Comparison of ENCODE assay signal across 9 cellular contexts in the genomic region with DNA sequence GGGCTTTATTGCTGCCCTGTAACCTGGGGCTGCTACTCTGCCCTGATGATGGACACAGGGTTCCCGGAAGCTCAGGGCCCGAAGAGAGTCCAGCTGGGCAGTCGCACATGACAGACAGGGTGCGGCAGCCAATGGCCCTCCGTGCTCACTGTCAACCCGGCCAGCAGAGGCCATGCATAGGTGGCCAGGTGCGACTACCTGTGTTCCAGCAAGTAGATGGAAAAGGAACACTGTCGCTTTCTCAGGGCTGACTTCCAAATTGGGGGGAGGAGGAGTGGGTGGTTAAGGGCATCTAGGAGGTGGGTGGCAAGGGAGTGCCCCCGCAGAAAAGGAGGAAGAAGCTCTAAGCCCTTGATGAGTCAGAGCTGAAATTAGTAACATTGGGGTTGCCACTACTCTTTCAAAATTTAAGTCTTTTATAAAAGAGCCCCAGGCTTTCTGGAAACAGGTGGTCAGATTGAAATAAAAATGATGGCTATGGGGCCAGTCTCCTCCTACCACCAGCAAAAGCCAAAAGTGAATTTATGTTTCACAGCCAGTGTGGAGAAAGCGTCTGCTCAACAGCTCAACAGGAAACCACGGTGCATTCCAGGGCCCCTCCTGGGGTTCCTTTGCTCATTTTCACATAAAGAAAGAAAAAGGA. TPM values are rescaled to one million over a fixed set of nuclear protein-coding genes. Genes with fewer than 3 reads are reported as not detected.
DNase-seq lines count a peak whose midpoint lies in the region; ATAC-seq, FAIRE-seq and TF ChIP-seq lines count a peak whose summit lies in the region.
"Had no signal": no experiment of that assay in that cellular context is flagged by ENCODE, and none has a peak within 500 bp of the region (broad histone marks: within the 10 kb centered on the region; RNA-seq: fewer than 3 reads in every experiment).

No MANE protein-coding gene starts in this region.

- H3K79me2 ChIP-seq in astrocyte (ENCODE audit: insufficient read depth, low read length) (peaks cover 60% of the 10 kb centered on the region), parathyroid adenoma (peaks cover 37% of the 10 kb centered on the region)

- H3K9me3 ChIP-seq in astrocyte (ENCODE audit: insufficient read depth, low read depth, low read length) (no peaks in the 10 kb centered on the region), parathyroid adenoma (ENCODE audit: control insufficient read depth, low read length) (no peaks in the 10 kb centered on the region)

- peak; percentile 26 for ATAC-seq in HG02798 (IDR thresholded peaks at IDR 0.05; ENCODE audit: poor library complexity, unreplicated experiment)
- no peak for ATAC-seq in HG03025 (IDR thresholded peaks at IDR 0.05; ENCODE audit: low FRiP score, unreplicated experiment)
- no peak for ATAC-seq in GM19467 (IDR thresholded peaks at IDR 0.05; ENCODE audit: unreplicated experiment)
- no peak for ATAC-seq in GM18858 (IDR thresholded peaks at IDR 0.05; ENCODE audit: unreplicated experiment)

- H3K9me3 Mint-ChIP-seq in astrocyte (ENCODE audit: unreplicated experiment): no peaks in the 10 kb centered on the region

- H3K4me3 Mint-ChIP-seq in astrocyte (ENCODE audit: unreplicated experiment): peak overlapping the region; percentile 14

- H3K4me3 ChIP-seq in astrocyte (ENCODE audit: insufficient read depth, low read depth, low read length) (no peak overlapping the region), parathyroid adenoma (ENCODE audit: low read depth, low read length) (peak overlapping the region; percentile 22)

- H3K36me3 Mint-ChIP-seq in astrocyte (ENCODE audit: low read depth, unreplicated experiment): peaks cover 2% of the 10 kb centered on the region

- H2AFZ ChIP-seq in astrocyte (ENCODE audit: low read depth, low read length) (no peak overlapping the region), parathyroid adenoma (peak overlapping the region; percentile 43)

- no peaks in the 10 kb centered on the region for H4K20me1 ChIP-seq in astrocyte (ENCODE audit: insufficient read depth, low read length)

- H3K27ac ChIP-seq in astrocyte (ENCODE audit: low read depth, low read length): peak overlapping the region; percentile 50
- peak overlapping the region; percentile 89 for H3K27ac ChIP-seq in parathyroid adenoma

- peaks cover 36% of the 10 kb centered on the region for H3K4me1 ChIP-seq in astrocyte (ENCODE audit: insufficient read depth, low read length)
- H3K4me1 ChIP-seq in parathyroid adenoma: peaks cover 67% of the 10 kb centered on the region

- no peak for TF ChIP-seq CTCF in astrocyte (IDR thresholded peaks at IDR 0.05; ENCODE audit: insufficient read depth, low read depth, low read length)
- no peak for TF ChIP-seq CTCF in parathyroid adenoma (IDR thresholded peaks at IDR 0.05)

- H3K4me1 Mint-ChIP-seq in astrocyte (ENCODE audit: low read depth, unreplicated experiment): peaks cover 60% of the 10 kb centered on the region

- peak overlapping the region; percentile 74 for H3K27ac Mint-ChIP-seq in astrocyte (ENCODE audit: unreplicated experiment)

- H3K27me3 Mint-ChIP-seq in astrocyte (ENCODE audit: low read depth, unreplicated experiment): no peaks in the 10 kb centered on the region

- FAIRE-seq in GM18507 (lab: Jason Lieb, UNC): peak; percentile 33
- FAIRE-seq in astrocyte (lab: Jason Lieb, UNC): no peak

- H3K27me3 ChIP-seq in astrocyte (ENCODE audit: insufficient read depth, low read length) (no peaks in the 10 kb centered on the region), parathyroid adenoma (ENCODE audit: control insufficient read depth, insufficient read depth, low read length) (no peaks in the 10 kb centered on the region)

- peak; percentile 12 for DNase-seq in GM18507 (ENCODE audit: extremely low spot score, insufficient read length, low read depth)
- DNase-seq in astrocyte (ENCODE audit: low read depth): peak; percentile 84
- no peak for DNase-seq in stimulated activated CD4-positive, alpha-beta T cell treated with anti-CD3 and anti-CD28 coated beads, Interleukin-4, amount 100 ng/mL, for 24 hours
- DNase-seq: NCI-H1417 treated with DMSO at 0.1 percent for 48 hours had no signal

- peak overlapping the region; percentile 21 for H3K9ac ChIP-seq in astrocyte (ENCODE audit: low read length)
- H3K9ac ChIP-seq in parathyroid adenoma: no peak overlapping the region

- H3K36me3 ChIP-seq in astrocyte (ENCODE audit: insufficient read depth, low read length) (no peaks in the 10 kb centered on the region), parathyroid adenoma (ENCODE audit: control insufficient read depth, insufficient read depth, low read length) (no peaks in the 10 kb centered on the region)

- H3K4me2 ChIP-seq in astrocyte (ENCODE audit: low read length) (peak overlapping the region; percentile 63), parathyroid adenoma (ENCODE audit: low read length) (peak overlapping the region; percentile 50)

RNA-seq across cellular contexts. Expression of gene RAMACL, which starts 2.3 kb away (rescaled TPM):
- total RNA-seq in astrocyte: 1.2 and 1.3 TPM in 2 replicates

RNA-seq across cellular contexts. Expression of gene RPS6KA2, which starts 38.2 kb away (rescaled TPM):
- total RNA-seq in astrocyte: 33.5 and 38.8 TPM in 2 replicates
